Comparison of ENCODE assay signal across 17 cellular contexts in the genomic region with DNA sequence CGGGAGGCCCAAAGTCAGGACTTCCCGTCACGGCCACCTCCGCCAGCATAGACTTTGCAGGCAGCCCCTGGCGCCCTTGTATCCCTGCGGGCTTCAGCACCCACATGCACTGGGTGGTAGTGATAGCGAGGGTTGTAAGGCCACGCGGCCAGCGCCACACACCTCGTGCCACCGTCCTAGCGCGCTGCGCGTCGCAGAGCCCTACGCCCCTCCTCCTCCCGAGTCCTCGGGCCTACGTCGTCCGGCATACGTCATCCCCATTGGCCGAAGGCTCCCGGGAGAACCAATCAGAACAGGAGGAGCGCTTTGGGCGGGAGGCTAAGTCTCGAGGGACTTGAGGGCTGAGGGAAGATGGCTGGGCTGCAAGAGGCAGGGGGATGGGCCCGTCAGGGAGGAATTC. TPM values are rescaled to one million over a fixed set of nuclear protein-coding genes. Genes with fewer than 3 reads are reported as not detected.
DNase-seq lines count a peak whose midpoint lies in the region; ATAC-seq, FAIRE-seq and TF ChIP-seq lines count a peak whose summit lies in the region.
"Had no signal": no experiment of that assay in that cellular context is flagged by ENCODE, and none has a peak within 500 bp of the region (broad histone marks: within the 10 kb centered on the region; RNA-seq: fewer than 3 reads in every experiment).

No MANE protein-coding gene starts in this region.

- no peaks in the 10 kb centered on the region for H3K27me3 ChIP-seq in HepG2 (ENCODE audit: control insufficient read depth in 1 of 2, insufficient read depth in 2 of 2, low read length in 2 of 2)

- no peak overlapping the region for H3K4me2 ChIP-seq in HepG2 (ENCODE audit: low read depth, low read length)
- H3K4me2 ChIP-seq: A549 had no signal

- TF ChIP-seq RAD21 in HepG2 (CRISPR knock-in tag; IDR thresholded peaks at IDR 0.05) = no peak

- H3K9me3 Mint-ChIP-seq in WTC11 = no peaks in the 10 kb centered on the region
- no peaks in the 10 kb centered on the region for H3K9me3 Mint-ChIP-seq in activated naive CD4-positive, alpha-beta T cell treated with anti-CD3 and anti-CD28 coated beads, Interleukin-2, amount 50 U/mL, for 72 hours

- H3K9ac ChIP-seq in HepG2 (ENCODE audit: insufficient read depth, low read depth, low read length) = no peak overlapping the region

- H3K79me2 ChIP-seq in HepG2 (ENCODE audit: insufficient read depth, low read length) = no peaks in the 10 kb centered on the region

- TF ChIP-seq POLR2A in HepG2 (IDR thresholded peaks at IDR 0.05; ENCODE audit: insufficient read depth in 1 of 2, low read depth in 2 of 2, low read length in 2 of 2) = no peak

- FAIRE-seq in HepG2 (lab: Jason Lieb, UNC) (no peak), HTR-8/SVneo (lab: Jason Lieb, UNC) (no peak)
- FAIRE-seq: A549 had no signal

- TF ChIP-seq EP300 in HepG2 (IDR thresholded peaks at IDR 0.05; ENCODE audit: low read depth in 2 of 2, low read length in 2 of 2) = no peak
- no peak for TF ChIP-seq EP300 in HepG2 (CRISPR knock-in tag; IDR thresholded peaks at IDR 0.05; ENCODE audit: borderline replicate concordance)

- no peaks in the 10 kb centered on the region for H4K20me1 ChIP-seq in HepG2 (ENCODE audit: insufficient read depth, low read length)

- H3K27ac Mint-ChIP-seq in WTC11 = no peak overlapping the region
- no peak overlapping the region for H3K27ac Mint-ChIP-seq in activated naive CD4-positive, alpha-beta T cell treated with anti-CD3 and anti-CD28 coated beads, Interleukin-2, amount 50 U/mL, for 72 hours

- no peaks in the 10 kb centered on the region for H3K27me3 Mint-ChIP-seq in WTC11 (ENCODE audit: low read depth)

- no peak overlapping the region for H3K4me3 ChIP-seq in HepG2 (replicated peaks in 1 of 3; ENCODE audit: insufficient read depth in 1 of 3, low read depth in 2 of 3, low read length in 3 of 3)
- H3K4me3 ChIP-seq: A549, HAP-1 had no signal

- BruUV-seq in HepG2 (replicated peaks; lab: Mats Ljungman, UMichigan) = no TSS peak

- intact Hi-C loops in HepG2 (cut with micrococcal nuclease; ENCODE audit: unreplicated experiment) = no loop called here

- no peak overlapping the region for H3K27ac ChIP-seq in HepG2 (ENCODE audit: extremely low read length, insufficient read depth, low read length)
- H3K27ac ChIP-seq: A549 had no signal

- POLR2A ChIA-PET in WTC11 (lab: Charles Lee) (interaction anchor here (1.0 kb wide), 1 partner anchor 12 kb away, joined by 3 read pairs; a partner anchor contains a TSS), HepG2 (lab: Yijun Ruan, JAX) (interaction anchor here (2.9 kb wide), 1 partner anchor 11 kb away, joined by 11 read pairs; a partner anchor contains a TSS)

- peak; percentile 59 for ATAC-seq in WTC11
- no peak; the same call in 2 of the 3 replicates for ATAC-seq in HepG2
- no peak for ATAC-seq in activated naive CD4-positive, alpha-beta T cell treated with anti-CD3 and anti-CD28 coated beads, Interleukin-2, amount 50 U/mL, for 72 hours

- TF ChIP-seq CTCF in WTC11 (IDR thresholded peaks at IDR 0.05) (no peak), HepG2 (CRISPR knock-in tag; IDR thresholded peaks at IDR 0.05) (no peak)

- H3K4me1 ChIP-seq in HepG2 (ENCODE audit: insufficient read depth, low read length) = peaks cover 38% of the 10 kb centered on the region
- H3K4me1 ChIP-seq: HAP-1 had no signal

- no peak overlapping the region for H3K4me3 Mint-ChIP-seq in WTC11

- no peak overlapping the region for H2AFZ ChIP-seq in HepG2 (ENCODE audit: low read length)

- H3K36me3 Mint-ChIP-seq in WTC11 = no peaks in the 10 kb centered on the region
- H3K36me3 Mint-ChIP-seq in activated naive CD4-positive, alpha-beta T cell treated with anti-CD3 and anti-CD28 coated beads, Interleukin-2, amount 50 U/mL, for 72 hours = no peaks in the 10 kb centered on the region

- CTCF ChIA-PET in WTC11 (lab: Charles Lee) (interaction anchor here (2.2 to 3.6 kb wide), 4 partner anchors 9 to 49 kb away, joined by 20 to 186 read pairs (median 26); a partner anchor contains a TSS), HepG2 (lab: Yijun Ruan, JAX; ENCODE audit: low intra/inter-chr PET ratio, low total read pairs) (interaction anchor here (3.1 kb wide), 1 partner anchor 48 kb away, joined by 47 read pairs; no protein-coding TSS in a partner anchor)

- H3K4me1 Mint-ChIP-seq in WTC11 = peaks cover 21% of the 10 kb centered on the region

- H3K9me3 ChIP-seq in HepG2 (ENCODE audit: low read length) = no peaks in the 10 kb centered on the region
- H3K9me3 ChIP-seq: A549, HAP-1 had no signal

- peak; percentile 55 for DNase-seq in ELF-1 (ENCODE audit: low read depth, low spot score)
- DNase-seq in WTC11 (ENCODE audit: low spot score) = peak; percentile 39
- no peak for DNase-seq in HepG2 (ENCODE audit: low spot score)
- no peak for DNase-seq in HTR-8/SVneo (ENCODE audit: insufficient read length, low spot score)
- no peak for DNase-seq in activated naive CD4-positive, alpha-beta T cell treated with anti-CD3 and anti-CD28 coated beads, Interleukin-2, amount 50 U/mL, for 72 hours (ENCODE audit: low spot score in 2 of 2)
- no peak for DNase-seq in central memory CD4-positive, alpha-beta T cell
- DNase-seq: C1 segment of cervical spinal cord, DMS 273 treated with DMSO at 0.1 percent for 48 hours, GF-D8, NCI-H1930, NCI-H69, SIG-M5 had no signal

- in situ Hi-C loops in HepG2 (cut with HindIII; ENCODE audit: extremely low pct_ligation_motif_present, low pct_unique_long_range_greater_than_20kb) = no loop called here

- no peaks in the 10 kb centered on the region for H3K36me3 ChIP-seq in HepG2 (replicated peaks in 1 of 2; ENCODE audit: control insufficient read depth in 1 of 2, insufficient read depth in 2 of 2, low read length in 2 of 2)
- H3K36me3 ChIP-seq: HAP-1 had no signal

- WGBS in HepG2 (ENCODE audit: low lambda C conversion rate) = over 99% methylated on average over 26 of the region's 30 CpGs

RNA-seq across cellular contexts. Expression of a gene that starts 1.3 kb away (rescaled TPM):
- total RNA-seq in WTC11 (2021) = 0.09 to 0.14 TPM in 2 of 3 replicates, not detected in the other
- total RNA-seq in HepG2 (2016; rRNA removed; fragmentation: Illumina TruSeq; extraction: Trizol) = not detected in 2 replicates
- total RNA-seq in HepG2 (2016; cell fraction: cytosol; rRNA removed; fragmentation: Illumina TruSeq; extraction: Trizol; ENCODE audit: low read depth) = not detected in 2 replicates
- not detected in 2 replicates for total RNA-seq in HepG2 (2016; cell fraction: insoluble cytoplasmic fraction; rRNA removed; fragmentation: Illumina TruSeq; extraction: Trizol)
- not detected in 2 replicates for total RNA-seq in HepG2 (2016; cell fraction: membrane; rRNA removed; fragmentation: Illumina TruSeq; extraction: Trizol)
- total RNA-seq in HepG2 (2016; cell fraction: nucleus; rRNA removed; fragmentation: Illumina TruSeq; extraction: Trizol) = not detected in 2 replicates
- polyA plus RNA-seq in HepG2 (2011; rRNA removed) = not detected in 2 replicates
- not detected in 2 replicates for polyA plus RNA-seq in HepG2 (2011; cell fraction: cytosol; rRNA removed)
- not detected in 2 replicates for polyA plus RNA-seq in HepG2 (2011; cell fraction: nucleus; rRNA removed)
- polyA plus RNA-seq in HepG2 (2012) = 0.11 TPM in 1 of 2 replicates, not detected in the other
- polyA plus RNA-seq in HepG2 (2016; cell fraction: cytosol; fragmentation: Illumina TruSeq; extraction: Trizol; ENCODE audit: low read depth) = not detected in 2 replicates
- polyA plus RNA-seq in HepG2 (2016; cell fraction: insoluble cytoplasmic fraction; fragmentation: Illumina TruSeq; extraction: Trizol; ENCODE audit: low read depth) = not detected in 2 replicates
- not detected in 2 replicates for polyA plus RNA-seq in HepG2 (2016; cell fraction: membrane; fragmentation: Illumina TruSeq; extraction: Trizol; ENCODE audit: low read depth)
- not detected in 2 replicates for polyA plus RNA-seq in HepG2 (2016; cell fraction: nucleus; fragmentation: Illumina TruSeq; extraction: Trizol; ENCODE audit: insufficient read depth, low read depth)
- not detected in 2 replicates for polyA minus RNA-seq in HepG2 (2011; rRNA and poly(A)+ RNA removed; ENCODE audit: low replicate concordance)
- polyA minus RNA-seq in HepG2 (2011; cell fraction: cytosol; rRNA and poly(A)+ RNA removed) = not detected in 2 replicates
- not detected in 2 replicates for polyA minus RNA-seq in HepG2 (2011; cell fraction: nucleus; rRNA and poly(A)+ RNA removed)
- total RNA-seq in activated naive CD4-positive, alpha-beta T cell treated with anti-CD3 and anti-CD28 coated beads, Interleukin-2, amount 50 U/mL, for 72 hours = not detected
- total RNA-seq: HT-29, OCI-LY7, RPMI7951 had no signal
- polyA plus RNA-seq: A549 had no signal

RNA-seq across cellular contexts. Expression of a gene that starts 8.6 kb away (rescaled TPM):
- total RNA-seq in WTC11 (2021) = 164 to 165 TPM (median 164 TPM) in 3 replicates
- total RNA-seq in HepG2 (2016; rRNA removed; fragmentation: Illumina TruSeq; extraction: Trizol) = 128 and 184 TPM in 2 replicates
- 9.7 and 10.3 TPM in 2 replicates for total RNA-seq in HepG2 (2016; cell fraction: cytosol; rRNA removed; fragmentation: Illumina TruSeq; extraction: Trizol; ENCODE audit: low read depth)
- 125 and 182 TPM in 2 replicates for total RNA-seq in HepG2 (2016; cell fraction: insoluble cytoplasmic fraction; rRNA removed; fragmentation: Illumina TruSeq; extraction: Trizol)
- total RNA-seq in HepG2 (2016; cell fraction: membrane; rRNA removed; fragmentation: Illumina TruSeq; extraction: Trizol) = 25.4 and 28.5 TPM in 2 replicates
- total RNA-seq in HepG2 (2016; cell fraction: nucleus; rRNA removed; fragmentation: Illumina TruSeq; extraction: Trizol) = 122 and 125 TPM in 2 replicates
- 117 and 136 TPM in 2 replicates for polyA plus RNA-seq in HepG2 (2011; rRNA removed)
- 93.8 and 103 TPM in 2 replicates for polyA plus RNA-seq in HepG2 (2011; cell fraction: cytosol; rRNA removed)
- polyA plus RNA-seq in HepG2 (2011; cell fraction: nucleus; rRNA removed) = 87.0 and 99.3 TPM in 2 replicates
- 85.5 and 97.1 TPM in 2 replicates for polyA plus RNA-seq in HepG2 (2012)
- polyA plus RNA-seq in HepG2 (2016; cell fraction: cytosol; fragmentation: Illumina TruSeq; extraction: Trizol; ENCODE audit: low read depth) = 2.6 and 3.2 TPM in 2 replicates
- 131 and 135 TPM in 2 replicates for polyA plus RNA-seq in HepG2 (2016; cell fraction: insoluble cytoplasmic fraction; fragmentation: Illumina TruSeq; extraction: Trizol; ENCODE audit: low read depth)
- polyA plus RNA-seq in HepG2 (2016; cell fraction: membrane; fragmentation: Illumina TruSeq; extraction: Trizol; ENCODE audit: low read depth) = 11.5 and 13.2 TPM in 2 replicates
- 100 and 103 TPM in 2 replicates for polyA plus RNA-seq in HepG2 (2016; cell fraction: nucleus; fragmentation: Illumina TruSeq; extraction: Trizol; ENCODE audit: insufficient read depth, low read depth)
- 263 and 616 TPM in 2 replicates for polyA minus RNA-seq in HepG2 (2011; rRNA and poly(A)+ RNA removed; ENCODE audit: low replicate concordance)
- polyA minus RNA-seq in HepG2 (2011; cell fraction: cytosol; rRNA and poly(A)+ RNA removed) = 140 and 158 TPM in 2 replicates
- 209 and 212 TPM in 2 replicates for polyA minus RNA-seq in HepG2 (2011; cell fraction: nucleus; rRNA and poly(A)+ RNA removed)
- total RNA-seq in activated naive CD4-positive, alpha-beta T cell treated with anti-CD3 and anti-CD28 coated beads, Interleukin-2, amount 50 U/mL, for 72 hours = 10 to 100 TPM; 10.4 to 19.7 TPM

RNA-seq across cellular contexts. Expression of a gene that starts 11.7 kb away (rescaled TPM):
- total RNA-seq in WTC11 (2021) (251 to 266 TPM (median 259 TPM) in 3 replicates), HepG2 (2016; rRNA removed; fragmentation: Illumina TruSeq; extraction: Trizol) (70.2 and 77.4 TPM in 2 replicates)
- total RNA-seq in HepG2 (2016; cell fraction: cytosol; rRNA removed; fragmentation: Illumina TruSeq; extraction: Trizol; ENCODE audit: low read depth) = 48.7 and 57.5 TPM in 2 replicates
- total RNA-seq in HepG2 (2016; cell fraction: insoluble cytoplasmic fraction; rRNA removed; fragmentation: Illumina TruSeq; extraction: Trizol) = 76.0 and 79.2 TPM in 2 replicates
- total RNA-seq in HepG2 (2016; cell fraction: membrane; rRNA removed; fragmentation: Illumina TruSeq; extraction: Trizol) = 80.5 and 93.1 TPM in 2 replicates
- total RNA-seq in HepG2 (2016; cell fraction: nucleus; rRNA removed; fragmentation: Illumina TruSeq; extraction: Trizol) = 38.1 and 39.0 TPM in 2 replicates
- 22.0 and 27.2 TPM in 2 replicates for polyA plus RNA-seq in HepG2 (2011; rRNA removed)
- 30.8 and 42.4 TPM in 2 replicates for polyA plus RNA-seq in HepG2 (2011; cell fraction: cytosol; rRNA removed)
- 34.5 and 35.6 TPM in 2 replicates for polyA plus RNA-seq in HepG2 (2011; cell fraction: nucleus; rRNA removed)
- polyA plus RNA-seq in HepG2 (2012) = 18.1 and 28.1 TPM in 2 replicates
- 46.1 and 57.4 TPM in 2 replicates for polyA plus RNA-seq in HepG2 (2016; cell fraction: cytosol; fragmentation: Illumina TruSeq; extraction: Trizol; ENCODE audit: low read depth)
- polyA plus RNA-seq in HepG2 (2016; cell fraction: insoluble cytoplasmic fraction; fragmentation: Illumina TruSeq; extraction: Trizol; ENCODE audit: low read depth) = 59.0 and 63.0 TPM in 2 replicates
- 58.7 and 68.5 TPM in 2 replicates for polyA plus RNA-seq in HepG2 (2016; cell fraction: membrane; fragmentation: Illumina TruSeq; extraction: Trizol; ENCODE audit: low read depth)
- polyA plus RNA-seq in HepG2 (2016; cell fraction: nucleus; fragmentation: Illumina TruSeq; extraction: Trizol; ENCODE audit: insufficient read depth, low read depth) = 58.2 and 61.8 TPM in 2 replicates
- polyA minus RNA-seq in HepG2 (2011; rRNA and poly(A)+ RNA removed; ENCODE audit: low replicate concordance) = 12.4 and 17.0 TPM in 2 replicates
- 6.4 and 7.8 TPM in 2 replicates for polyA minus RNA-seq in HepG2 (2011; cell fraction: cytosol; rRNA and poly(A)+ RNA removed)
- polyA minus RNA-seq in HepG2 (2011; cell fraction: nucleus; rRNA and poly(A)+ RNA removed) = 33.2 and 37.3 TPM in 2 replicates
- 100 to 1,000 TPM; 156 to 237 TPM for total RNA-seq in activated naive CD4-positive, alpha-beta T cell treated with anti-CD3 and anti-CD28 coated beads, Interleukin-2, amount 50 U/mL, for 72 hours

RNA-seq across cellular contexts. Expression of a gene that starts 40.6 kb away (rescaled TPM):
- total RNA-seq in WTC11 (2021) (84.9 to 85.7 TPM (median 85.4 TPM) in 3 replicates), HepG2 (2016; rRNA removed; fragmentation: Illumina TruSeq; extraction: Trizol) (67.0 and 129 TPM in 2 replicates)
- 23.9 and 24.2 TPM in 2 replicates for total RNA-seq in HepG2 (2016; cell fraction: cytosol; rRNA removed; fragmentation: Illumina TruSeq; extraction: Trizol; ENCODE audit: low read depth)
- total RNA-seq in HepG2 (2016; cell fraction: insoluble cytoplasmic fraction; rRNA removed; fragmentation: Illumina TruSeq; extraction: Trizol) = 67.3 and 132 TPM in 2 replicates
- 43.6 and 47.0 TPM in 2 replicates for total RNA-seq in HepG2 (2016; cell fraction: membrane; rRNA removed; fragmentation: Illumina TruSeq; extraction: Trizol)
- 118 and 129 TPM in 2 replicates for total RNA-seq in HepG2 (2016; cell fraction: nucleus; rRNA removed; fragmentation: Illumina TruSeq; extraction: Trizol)
- polyA plus RNA-seq in HepG2 (2011; rRNA removed) = 73.9 and 84.5 TPM in 2 replicates
- 64.6 and 74.4 TPM in 2 replicates for polyA plus RNA-seq in HepG2 (2011; cell fraction: cytosol; rRNA removed)
- polyA plus RNA-seq in HepG2 (2011; cell fraction: nucleus; rRNA removed) = 58.5 and 61.3 TPM in 2 replicates
- 69.3 and 76.8 TPM in 2 replicates for polyA plus RNA-seq in HepG2 (2012)
- 20.9 and 22.1 TPM in 2 replicates for polyA plus RNA-seq in HepG2 (2016; cell fraction: cytosol; fragmentation: Illumina TruSeq; extraction: Trizol; ENCODE audit: low read depth)
- polyA plus RNA-seq in HepG2 (2016; cell fraction: insoluble cytoplasmic fraction; fragmentation: Illumina TruSeq; extraction: Trizol; ENCODE audit: low read depth) = 69.9 and 74.8 TPM in 2 replicates
- 34.0 and 35.7 TPM in 2 replicates for polyA plus RNA-seq in HepG2 (2016; cell fraction: membrane; fragmentation: Illumina TruSeq; extraction: Trizol; ENCODE audit: low read depth)
- polyA plus RNA-seq in HepG2 (2016; cell fraction: nucleus; fragmentation: Illumina TruSeq; extraction: Trizol; ENCODE audit: insufficient read depth, low read depth) = 188 and 197 TPM in 2 replicates
- polyA minus RNA-seq in HepG2 (2011; rRNA and poly(A)+ RNA removed; ENCODE audit: low replicate concordance) = 143 and 304 TPM in 2 replicates
- polyA minus RNA-seq in HepG2 (2011; cell fraction: cytosol; rRNA and poly(A)+ RNA removed) = 56.1 and 60.1 TPM in 2 replicates
- polyA minus RNA-seq in HepG2 (2011; cell fraction: nucleus; rRNA and poly(A)+ RNA removed) = 57.4 and 73.6 TPM in 2 replicates
- total RNA-seq in activated naive CD4-positive, alpha-beta T cell treated with anti-CD3 and anti-CD28 coated beads, Interleukin-2, amount 50 U/mL, for 72 hours = 10 to 100 TPM; 51.1 to 52.7 TPM

RNA-seq across cellular contexts. Expression of a gene that starts 40.9 kb away (rescaled TPM):
- total RNA-seq in WTC11 (2021) (18.0 to 19.9 TPM (median 19.1 TPM) in 3 replicates), HepG2 (2016; rRNA removed; fragmentation: Illumina TruSeq; extraction: Trizol) (13.8 and 15.1 TPM in 2 replicates)
- 5.6 and 6.3 TPM in 2 replicates for total RNA-seq in HepG2 (2016; cell fraction: cytosol; rRNA removed; fragmentation: Illumina TruSeq; extraction: Trizol; ENCODE audit: low read depth)
- total RNA-seq in HepG2 (2016; cell fraction: insoluble cytoplasmic fraction; rRNA removed; fragmentation: Illumina TruSeq; extraction: Trizol) = 14.0 and 14.8 TPM in 2 replicates
- total RNA-seq in HepG2 (2016; cell fraction: membrane; rRNA removed; fragmentation: Illumina TruSeq; extraction: Trizol) = 6.4 and 7.4 TPM in 2 replicates
- total RNA-seq in HepG2 (2016; cell fraction: nucleus; rRNA removed; fragmentation: Illumina TruSeq; extraction: Trizol) = 7.7 and 8.9 TPM in 2 replicates
- polyA plus RNA-seq in HepG2 (2011; rRNA removed) = 12.8 and 12.9 TPM in 2 replicates
- 14.5 and 23.8 TPM in 2 replicates for polyA plus RNA-seq in HepG2 (2011; cell fraction: cytosol; rRNA removed)
- polyA plus RNA-seq in HepG2 (2011; cell fraction: nucleus; rRNA removed) = 19.1 and 22.0 TPM in 2 replicates
- polyA plus RNA-seq in HepG2 (2012) = 6.5 and 9.5 TPM in 2 replicates
- 5.3 and 6.8 TPM in 2 replicates for polyA plus RNA-seq in HepG2 (2016; cell fraction: cytosol; fragmentation: Illumina TruSeq; extraction: Trizol; ENCODE audit: low read depth)
- 18.8 and 19.8 TPM in 2 replicates for polyA plus RNA-seq in HepG2 (2016; cell fraction: insoluble cytoplasmic fraction; fragmentation: Illumina TruSeq; extraction: Trizol; ENCODE audit: low read depth)
- polyA plus RNA-seq in HepG2 (2016; cell fraction: membrane; fragmentation: Illumina TruSeq; extraction: Trizol; ENCODE audit: low read depth) = 4.9 and 5.2 TPM in 2 replicates
- polyA plus RNA-seq in HepG2 (2016; cell fraction: nucleus; fragmentation: Illumina TruSeq; extraction: Trizol; ENCODE audit: insufficient read depth, low read depth) = 12.1 and 13.6 TPM in 2 replicates
- polyA minus RNA-seq in HepG2 (2011; rRNA and poly(A)+ RNA removed; ENCODE audit: low replicate concordance) = 6.8 and 11.8 TPM in 2 replicates
- 4.0 and 4.8 TPM in 2 replicates for polyA minus RNA-seq in HepG2 (2011; cell fraction: cytosol; rRNA and poly(A)+ RNA removed)
- polyA minus RNA-seq in HepG2 (2011; cell fraction: nucleus; rRNA and poly(A)+ RNA removed) = 8.8 and 9.9 TPM in 2 replicates
- 10 to 100 TPM; 10.6 to 11.2 TPM for total RNA-seq in activated naive CD4-positive, alpha-beta T cell treated with anti-CD3 and anti-CD28 coated beads, Interleukin-2, amount 50 U/mL, for 72 hours

Comparison
In these comparisons a context has a peak if more than half of its experiments do, and no peak if none do; other contexts are left out.
1. DNase-seq: peak in ELF-1 (single experiment) and WTC11 (single experiment); none in HepG2 (single experiment), HTR-8/SVneo (single experiment), activated naive CD4-positive, alpha-beta T cell treated with anti-CD3 and anti-CD28 coated beads, Interleukin-2, amount 50 U/mL, for 72 hours (0 of 2) and central memory CD4-positive, alpha-beta T cell (single experiment).